ENCODE assay signal across 15 cellular contexts in genomic region chr7:105022458-105022857, GRCh38. TPM values are rescaled to one million over a fixed set of nuclear protein-coding genes. Genes with fewer than 3 reads are reported as not detected.
DNase-seq lines count a peak whose midpoint lies in the region; ATAC-seq and TF ChIP-seq lines count a peak whose summit lies in the region.
"Had no signal": no experiment of that assay in that cellular context is flagged by ENCODE, and none has a peak within 500 bp of the region (broad histone marks: within the 10 kb centered on the region; RNA-seq: fewer than 3 reads in every experiment).

No MANE protein-coding gene starts in this region.

- H3K9me3 ChIP-seq in BLaER1 (no peaks in the 10 kb centered on the region), DOHH2 (ENCODE audit: control insufficient read depth, insufficient read depth, low read length) (no peaks in the 10 kb centered on the region)
- H3K9me3 ChIP-seq in naive thymus-derived CD4-positive, alpha-beta T cell (ENCODE audit: control insufficient read depth in 2 of 3, low read length in 3 of 3), result no peaks in the 10 kb centered on the region
- H3K9me3 ChIP-seq: lower lobe of right lung had no signal

- H3K9me2 ChIP-seq in DOHH2 (replicated peaks; ENCODE audit: control insufficient read depth, low read length), result no peaks in the 10 kb centered on the region

- H3K9me3 Mint-ChIP-seq in activated B cell treated with CpG ODN at 0.5 μM for 24 hours, result no peaks in the 10 kb centered on the region
- no peaks in the 10 kb centered on the region for H3K9me3 Mint-ChIP-seq in naive thymus-derived CD4-positive, alpha-beta T cell
- H3K9me3 Mint-ChIP-seq in activated CD4-positive, alpha-beta T cell treated with anti-CD3 and anti-CD28 coated beads for 36 hours (ENCODE audit: low read depth), result no peaks in the 10 kb centered on the region

- intact Hi-C loops in activated B cell treated with CpG ODN at 0.5 μM for 24 hours (cut with micrococcal nuclease), result loop anchor here (1.0 kb wide), 1 partner anchor 8 kb away; the partner anchor contains the start of gene KMT2E
- intact Hi-C loops in naive thymus-derived CD4-positive, alpha-beta T cell (cut with micrococcal nuclease), result no loop called here
- intact Hi-C loops in activated CD4-positive, alpha-beta T cell treated with anti-CD3 and anti-CD28 coated beads for 36 hours (cut with DNase I, micrococcal nuclease), result loop anchor here in 1 of 2 experiments (2.0 kb wide), 1 partner anchor 14 kb away; no protein-coding TSS in a partner anchor

- no peak overlapping the region for H3K9ac ChIP-seq in BLaER1
- H3K9ac ChIP-seq: neural progenitor cell had no signal

- POLR2A ChIA-PET in activated B cell treated with CpG ODN at 0.5 μM for 24 hours (lab: Charles Lee), result interaction anchor here (0.9 to 1.6 kb wide), 4 partner anchors 9 to 38 kb away, joined by 3 to 14 read pairs (median 3); partner anchors contain the start of gene KMT2E
- POLR2A ChIA-PET in naive thymus-derived CD4-positive, alpha-beta T cell (lab: Charles Lee), result interaction anchor here (1.3 kb wide), 1 partner anchor 8 kb away, joined by 3 read pairs; no protein-coding TSS in a partner anchor
- POLR2A ChIA-PET in activated CD4-positive, alpha-beta T cell treated with anti-CD3 and anti-CD28 coated beads for 36 hours (lab: Charles Lee), result no interaction called here

- H3K79me2 ChIP-seq in DOHH2 (ENCODE audit: control insufficient read depth, low read length), result peaks cover 100% of the 10 kb centered on the region

- TF ChIP-seq CTCF in DOHH2 (IDR thresholded peaks at IDR 0.05; ENCODE audit: low read depth, low read length, poor library complexity, severe bottlenecking), result no peak
- no peak for TF ChIP-seq CTCF in activated B cell treated with CpG ODN at 0.5 μM for 24 hours (IDR thresholded peaks at IDR 0.05)

- CTCF ChIA-PET in activated B cell treated with CpG ODN at 0.5 μM for 24 hours (lab: Charles Lee), result no interaction called here
- CTCF ChIA-PET in naive thymus-derived CD4-positive, alpha-beta T cell (lab: Charles Lee), result interaction anchor here (0.6 kb wide), 1 partner anchor 19 kb away, joined by 4 read pairs; no protein-coding TSS in a partner anchor
- CTCF ChIA-PET in activated CD4-positive, alpha-beta T cell treated with anti-CD3 and anti-CD28 coated beads for 36 hours (lab: Charles Lee), result interaction anchor here (1.0 to 1.6 kb wide), 2 partner anchors 39 to 41 kb away, joined by 4 to 5 read pairs; no protein-coding TSS in a partner anchor

- no peaks in the 10 kb centered on the region for H3K27me3 ChIP-seq in BLaER1
- H3K27me3 ChIP-seq in DOHH2 (ENCODE audit: control insufficient read depth, low read length), result no peaks in the 10 kb centered on the region
- H3K27me3 ChIP-seq in naive thymus-derived CD4-positive, alpha-beta T cell (ENCODE audit: control insufficient read depth in 2 of 2, insufficient read depth in 2 of 2, low read length in 2 of 2), result no peaks in the 10 kb centered on the region
- H3K27me3 ChIP-seq: neural progenitor cell had no signal

- H3K27ac Mint-ChIP-seq in activated B cell treated with CpG ODN at 0.5 μM for 24 hours, result peak overlapping the region; percentile 70
- peak overlapping the region in 4 of 9 donors; percentile 14 to 62 (median 36) for H3K27ac Mint-ChIP-seq in naive thymus-derived CD4-positive, alpha-beta T cell
- no peak overlapping the region for H3K27ac Mint-ChIP-seq in activated CD4-positive, alpha-beta T cell treated with anti-CD3 and anti-CD28 coated beads for 36 hours
- H3K27ac Mint-ChIP-seq: neural progenitor cell had no signal

- H3K36me3 Mint-ChIP-seq in activated B cell treated with CpG ODN at 0.5 μM for 24 hours (ENCODE audit: low read depth), result peaks cover 13% of the 10 kb centered on the region
- H3K36me3 Mint-ChIP-seq in naive thymus-derived CD4-positive, alpha-beta T cell, result peaks cover 0 to 4% (median 0%) of the 10 kb centered on the region in 5 donors
- peaks cover 41% of the 10 kb centered on the region for H3K36me3 Mint-ChIP-seq in activated CD4-positive, alpha-beta T cell treated with anti-CD3 and anti-CD28 coated beads for 36 hours (ENCODE audit: low read depth)

- H3K4me1 Mint-ChIP-seq in activated B cell treated with CpG ODN at 0.5 μM for 24 hours, result peaks cover 87% of the 10 kb centered on the region
- peaks cover 54 to 99% (median 90%) of the 10 kb centered on the region in 7 donors for H3K4me1 Mint-ChIP-seq in naive thymus-derived CD4-positive, alpha-beta T cell
- peaks cover 82% of the 10 kb centered on the region for H3K4me1 Mint-ChIP-seq in activated CD4-positive, alpha-beta T cell treated with anti-CD3 and anti-CD28 coated beads for 36 hours

- H3K4me1 ChIP-seq in BLaER1, result peaks cover 86% of the 10 kb centered on the region
- peaks cover 99% of the 10 kb centered on the region for H3K4me1 ChIP-seq in DOHH2 (ENCODE audit: control insufficient read depth, low read length)
- peaks cover 60 to 64% of the 10 kb centered on the region in 2 donors for H3K4me1 ChIP-seq in naive thymus-derived CD4-positive, alpha-beta T cell (ENCODE audit: control insufficient read depth in 2 of 2, insufficient read depth in 2 of 2, low read length in 2 of 2)

- ATAC-seq in activated B cell treated with CpG ODN at 0.5 μM for 24 hours (ENCODE audit: low read depth), result no peak
- ATAC-seq in naive thymus-derived CD4-positive, alpha-beta T cell, result no peak
- no peak for ATAC-seq in activated CD4-positive, alpha-beta T cell treated with anti-CD3 and anti-CD28 coated beads for 36 hours
- no peak for ATAC-seq in GM21526 (IDR thresholded peaks at IDR 0.05; ENCODE audit: low FRiP score, unreplicated experiment)
- no peak for ATAC-seq in HG03378 (IDR thresholded peaks at IDR 0.05; ENCODE audit: unreplicated experiment)
- ATAC-seq: HepG2, lower lobe of right lung, Panc1 had no signal

- no peaks in the 10 kb centered on the region for H3K27me3 Mint-ChIP-seq in activated B cell treated with CpG ODN at 0.5 μM for 24 hours
- no peaks in the 10 kb centered on the region for H3K27me3 Mint-ChIP-seq in naive thymus-derived CD4-positive, alpha-beta T cell
- no peaks in the 10 kb centered on the region for H3K27me3 Mint-ChIP-seq in activated CD4-positive, alpha-beta T cell treated with anti-CD3 and anti-CD28 coated beads for 36 hours

- H3K36me3 ChIP-seq in BLaER1 (peaks cover 16% of the 10 kb centered on the region; the same call in 1 of the 2 replicates), DOHH2 (ENCODE audit: control insufficient read depth, low read length) (peaks cover 23% of the 10 kb centered on the region)
- no peaks in the 10 kb centered on the region for H3K36me3 ChIP-seq in naive thymus-derived CD4-positive, alpha-beta T cell (ENCODE audit: control insufficient read depth in 2 of 3, insufficient read depth in 3 of 3, low read length in 3 of 3)
- H3K36me3 ChIP-seq: lower lobe of right lung had no signal

- DNase-seq in activated B cell treated with CpG ODN at 0.5 μM for 24 hours (no peak), HT-29 (ENCODE audit: low spot score) (no peak)
- DNase-seq in naive thymus-derived CD4-positive, alpha-beta T cell, result no peak
- DNase-seq in activated CD4-positive, alpha-beta T cell treated with anti-CD3 and anti-CD28 coated beads for 36 hours, result no peak
- DNase-seq: activated effector memory CD4-positive, alpha-beta T cell treated with anti-CD3 and anti-CD28 coated beads, Interleukin-2, amount 50 U/mL, for 16 hours; lower lobe of right lung; NCI-H69; retina had no signal

- H3K27ac ChIP-seq in BLaER1 (no peak overlapping the region), DOHH2 (ENCODE audit: low read depth, low read length) (peak overlapping the region; percentile 35)
- no peak overlapping the region for H3K27ac ChIP-seq in naive thymus-derived CD4-positive, alpha-beta T cell (ENCODE audit: low read depth, low read length)
- H3K27ac ChIP-seq: lower lobe of right lung, neural progenitor cell had no signal

- peak overlapping the region; percentile 33 for H3K4me3 Mint-ChIP-seq in activated B cell treated with CpG ODN at 0.5 μM for 24 hours
- H3K4me3 Mint-ChIP-seq in naive thymus-derived CD4-positive, alpha-beta T cell, result peak overlapping the region in 8 of 10 donors; percentile 43 to 96 (median 61)
- H3K4me3 Mint-ChIP-seq in activated CD4-positive, alpha-beta T cell treated with anti-CD3 and anti-CD28 coated beads for 36 hours, result no peak overlapping the region

- peak overlapping the region; percentile 11; the same call in 1 of the 2 replicates for H3K4me2 ChIP-seq in BLaER1
- peak overlapping the region; percentile 77 for H3K4me2 ChIP-seq in DOHH2 (ENCODE audit: low read length)
- H3K4me2 ChIP-seq: neural progenitor cell had no signal

- peaks cover 100% of the 10 kb centered on the region for H4K20me1 ChIP-seq in BLaER1
- peaks cover 69% of the 10 kb centered on the region for H4K20me1 ChIP-seq in DOHH2 (ENCODE audit: control insufficient read depth, insufficient read depth, low read depth, low read length)

- peaks cover 19% of the 10 kb centered on the region for H3F3A ChIP-seq in DOHH2 (ENCODE audit: control insufficient read depth, insufficient read depth)

- no peak overlapping the region for H3K4me3 ChIP-seq in BLaER1
- peak overlapping the region; percentile 54 for H3K4me3 ChIP-seq in DOHH2 (ENCODE audit: low read length)
- no peak overlapping the region for H3K4me3 ChIP-seq in naive thymus-derived CD4-positive, alpha-beta T cell (ENCODE audit: low read length)
- H3K4me3 ChIP-seq: lower lobe of right lung, neural progenitor cell had no signal

RNA-seq across cellular contexts. Expression of gene KMT2E, which starts 8.5 kb away (rescaled TPM):
- total RNA-seq in activated B cell treated with CpG ODN at 0.5 μM for 24 hours, result 164 and 183 TPM in 2 replicates
- 100 to 1,000 TPM; 129 to 221 (median 186) TPM for total RNA-seq in naive thymus-derived CD4-positive, alpha-beta T cell
- polyA plus RNA-seq in naive thymus-derived CD4-positive, alpha-beta T cell, result 100 to 1,000 TPM; 195 to 221 TPM
- total RNA-seq in HT-29 (2014; rRNA removed; shearing (Covaris generic)), result 49.6 and 54.3 TPM in 2 replicates
- 10 to 100 TPM; 94.4 to 99.3 TPM for total RNA-seq in activated CD4-positive, alpha-beta T cell treated with anti-CD3 and anti-CD28 coated beads for 36 hours
